In genomic region chr17:67824735-67825626, GRCh38 we compare ENCODE assay signal across 9 cellular contexts. TPM values are rescaled to one million over a fixed set of nuclear protein-coding genes. Genes with fewer than 3 reads are reported as not detected.
A peak's percentile ranks its signal among the peaks of the same experiment; 100 is the strongest.
DNase-seq lines count a peak whose midpoint lies in the region; ATAC-seq, FAIRE-seq and TF ChIP-seq lines count a peak whose summit lies in the region.
"Had no signal": no experiment of that assay in that cellular context is flagged by ENCODE, and none has a peak within 500 bp of the region (broad histone marks: within the 10 kb centered on the region; RNA-seq: fewer than 3 reads in every experiment).

Gene BPTF (plus strand): TSS chr17:67825503. CDS start chr17:67825725, 222 bp downstream.

- peak within 1 kb of the TSS; percentile 74 to 87 for H3K27ac ChIP-seq in kidney (ENCODE audit: low read depth in 2 of 2, low read length in 2 of 2)

- no peaks in the 10 kb centered on the region for H3K27me3 Mint-ChIP-seq in central memory CD8-positive, alpha-beta T cell

- peak within 1 kb of the TSS; percentile 96 for H3K4me3 Mint-ChIP-seq in central memory CD8-positive, alpha-beta T cell

- no peaks in the 10 kb centered on the region for H3K9me3 ChIP-seq in kidney (ENCODE audit: control insufficient read depth in 1 of 2, low read length in 2 of 2)

- H3K36me3 Mint-ChIP-seq in central memory CD8-positive, alpha-beta T cell (ENCODE audit: insufficient read depth) = peaks cover 18% of the 10 kb centered on the region

- peaks cover 0 to 7% of the 10 kb centered on the region in 2 donors for H3K4me1 ChIP-seq in kidney (ENCODE audit: control insufficient read depth in 1 of 2, insufficient read depth in 1 of 2, low read depth in 1 of 2, low read length in 2 of 2)

- in situ Hi-C loops in GM18951 (cut with MboI; ENCODE audit: low sequenced_read_pairs, unreplicated experiment) = no loop called here

- peak; percentile 68 for DNase-seq in AG09319 (ENCODE audit: extremely low read depth, low read depth)
- peak; percentile 82 for DNase-seq in NCI-H345 treated with DMSO at 0.1 percent for 48 hours (lab: John Stamatoyannopoulos, UW; ENCODE audit: unreplicated experiment)
- DNase-seq in activated CD4-positive, CD25-positive, alpha-beta regulatory T cell treated with anti-CD3 and anti-CD28 coated beads, Interleukin-2, amount 50 U/mL, for 16 hours (ENCODE audit: low read depth, low spot score) = peak; percentile 78
- DNase-seq in central memory CD8-positive, alpha-beta T cell (ENCODE audit: low spot score in 2 of 2) = peak; percentile 85
- DNase-seq in kidney = peak; percentile 97
- peak; percentile 93 for DNase-seq in stimulated activated CD4-positive, alpha-beta T cell treated with anti-CD3 and anti-CD28 coated beads, Interleukin-15, amount 100 ng/mL, for 24 hours

- FAIRE-seq in kidney (lab: Jason Lieb, UNC) = no peak
- FAIRE-seq: endometrium had no signal

- H3K4me1 Mint-ChIP-seq in central memory CD8-positive, alpha-beta T cell = peaks cover 28% of the 10 kb centered on the region

- no peaks in the 10 kb centered on the region for H3K36me3 ChIP-seq in kidney (ENCODE audit: control insufficient read depth in 1 of 2, insufficient read depth in 2 of 2, low read length in 2 of 2)

- peak; percentile 82 for TF ChIP-seq POLR2A in GM18951 (IDR thresholded peaks at IDR 0.05; ENCODE audit: extremely low read depth, insufficient read depth, insufficient read length)

- peak; percentile 76 for ATAC-seq in HG03196 (IDR thresholded peaks at IDR 0.05; ENCODE audit: unreplicated experiment)
- peak; percentile 79 for ATAC-seq in central memory CD8-positive, alpha-beta T cell (replicated peaks; ENCODE audit: extremely low read depth, poor library complexity, severe bottlenecking)

- peak within 1 kb of the TSS; percentile 91 for H3K27ac Mint-ChIP-seq in central memory CD8-positive, alpha-beta T cell (ENCODE audit: low read depth)

- TF ChIP-seq CTCF in AG09319 (IDR thresholded peaks at IDR 0.05; ENCODE audit: low read depth, low read length) (peak; percentile 55), kidney (IDR thresholded peaks at IDR 0.05; ENCODE audit: borderline replicate concordance, extremely low read depth, insufficient read depth) (peak; percentile 80)

- peak within 1 kb of the TSS; percentile 83 to 99 for H3K4me3 ChIP-seq in kidney (ENCODE audit: low read length in 2 of 2)

- peak within 1 kb of the TSS; percentile 75 to 98 for H3K9ac ChIP-seq in kidney (ENCODE audit: low read length in 2 of 2)

- no peaks in the 10 kb centered on the region for H3K9me3 Mint-ChIP-seq in central memory CD8-positive, alpha-beta T cell

- intact Hi-C loops in kidney (cut with DNase I) = no loop called here

RNA-seq across cellular contexts. Expression of gene BPTF, which starts in this region (rescaled TPM):
- 103 TPM for total RNA-seq in kidney
- 14.6 TPM for polyA plus RNA-seq in kidney (ENCODE audit: insufficient read depth, low read depth, low replicate concordance)

Comparison
In these comparisons a context has a peak if more than half of its experiments do, and no peak if none do; other contexts are left out.
1. Peak in every context shown above with its lines: DNase-seq, ATAC-seq, H3K4me3 ChIP-seq and H3K27ac ChIP-seq.